8 cellular contexts compared by ENCODE assay signal in the genomic region with DNA sequence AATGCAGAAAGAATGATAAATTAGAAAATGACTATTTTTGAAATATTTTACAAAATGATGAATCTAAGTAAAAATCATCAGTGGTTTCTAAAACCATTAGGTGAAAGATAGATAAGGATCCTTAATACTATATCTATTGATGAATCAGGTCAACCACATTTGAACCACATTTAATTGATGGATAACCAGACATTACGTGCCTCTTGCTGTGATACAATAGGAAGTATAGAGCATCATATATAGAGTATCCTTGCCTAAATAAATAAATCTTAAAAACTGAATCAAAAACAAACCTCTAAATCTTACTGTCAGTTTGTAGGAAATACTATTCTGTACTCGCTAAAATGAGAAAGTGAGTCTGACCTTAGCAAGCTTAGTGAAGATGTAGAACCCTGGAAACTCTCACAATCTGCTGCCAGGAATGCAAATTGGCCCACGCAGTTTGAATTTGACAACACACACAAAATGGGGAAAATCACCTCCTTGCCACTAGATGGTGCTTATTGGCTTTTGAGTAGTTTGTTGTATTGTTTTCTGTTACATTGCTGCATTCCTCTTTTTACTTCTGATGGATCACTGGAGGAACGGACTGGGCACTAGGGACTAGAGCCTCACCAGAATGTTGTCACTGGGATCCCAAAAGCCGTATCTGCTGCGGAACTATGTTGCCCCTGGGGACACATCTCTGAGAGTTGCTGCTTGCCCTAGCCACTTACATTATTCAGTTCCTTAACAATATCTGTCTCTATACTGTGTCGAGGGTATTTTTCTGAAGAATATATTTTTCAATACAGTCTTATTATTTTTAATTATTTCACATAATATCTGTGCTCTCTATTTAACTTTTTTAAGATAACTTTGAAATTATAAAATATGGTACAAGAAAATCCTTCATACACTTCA. TPM values are rescaled to one million over a fixed set of nuclear protein-coding genes. Genes with fewer than 3 reads are reported as not detected.
DNase-seq lines count a peak whose midpoint lies in the region; ATAC-seq and TF ChIP-seq lines count a peak whose summit lies in the region.

No MANE protein-coding gene starts in this region.

- no peaks in the 10 kb centered on the region for H3K9me3 Mint-ChIP-seq in activated T-helper 1 cell treated with anti-CD3 and anti-CD28 coated beads, Interleukin-12 subunit alpha, Interleukin-12 subunit beta, Interleukin-2, Interleukin-4 antibody, amounts not matched to agents 30 ng/mL and 10 ng/mL and 1 ng/mL, durations not matched to agents 14 hours and 24 hours and 36 hours

- peaks cover 2% of the 10 kb centered on the region for H3K27me3 Mint-ChIP-seq in activated T-helper 1 cell treated with anti-CD3 and anti-CD28 coated beads, Interleukin-12 subunit alpha, Interleukin-12 subunit beta, Interleukin-2, Interleukin-4 antibody, amounts not matched to agents 30 ng/mL and 10 ng/mL and 1 ng/mL, durations not matched to agents 14 hours and 24 hours and 36 hours (ENCODE audit: insufficient read depth)

- peak; percentile 72 for DNase-seq in EH (ENCODE audit: low read depth)
- peak; percentile 46 for DNase-seq in LoVo (ENCODE audit: low spot score)
- DNase-seq in SK-N-DZ (ENCODE audit: low spot score) = peak; percentile 62
- peak; percentile 46 for DNase-seq in colonic mucosa
- peak; percentile 68 for DNase-seq in myocyte (ENCODE audit: low read depth)
- no peak for DNase-seq in activated T-helper 1 cell treated with anti-CD3 and anti-CD28 coated beads, Interleukin-12 subunit alpha, Interleukin-12 subunit beta, Interleukin-2, Interleukin-4 antibody, amounts not matched to agents 30 ng/mL and 10 ng/mL and 1 ng/mL, durations not matched to agents 14 hours and 24 hours and 36 hours (ENCODE audit: low spot score)

- H3K4me1 Mint-ChIP-seq in activated T-helper 1 cell treated with anti-CD3 and anti-CD28 coated beads, Interleukin-12 subunit alpha, Interleukin-12 subunit beta, Interleukin-2, Interleukin-4 antibody, amounts not matched to agents 30 ng/mL and 10 ng/mL and 1 ng/mL, durations not matched to agents 14 hours and 24 hours and 36 hours (ENCODE audit: low read depth) = peaks cover 6% of the 10 kb centered on the region

- intact Hi-C loops in colonic mucosa (cut with DNase I) = loop anchor here (10.0 kb wide), 1 partner anchor 59 kb away; no protein-coding TSS in a partner anchor
- intact Hi-C loops in activated T-helper 1 cell treated with anti-CD3 and anti-CD28 coated beads, Interleukin-12 subunit alpha, Interleukin-12 subunit beta, Interleukin-2, Interleukin-4 antibody, amounts not matched to agents 30 ng/mL and 10 ng/mL and 1 ng/mL, durations not matched to agents 14 hours and 24 hours and 36 hours (cut with micrococcal nuclease) = loop anchor here (1.0 to 5.0 kb wide), 4 partner anchors 25 to 646 kb away; partner anchors contain the start of gene SLAIN2

- peak; percentile 82 for TF ChIP-seq CTCF in 22Rv1 (IDR thresholded peaks at IDR 0.05)
- peak; percentile 55 for TF ChIP-seq CTCF in colonic mucosa (IDR thresholded peaks at IDR 0.05)

- H3K27ac Mint-ChIP-seq in activated T-helper 1 cell treated with anti-CD3 and anti-CD28 coated beads, Interleukin-12 subunit alpha, Interleukin-12 subunit beta, Interleukin-2, Interleukin-4 antibody, amounts not matched to agents 30 ng/mL and 10 ng/mL and 1 ng/mL, durations not matched to agents 14 hours and 24 hours and 36 hours = no peak overlapping the region

- no peaks in the 10 kb centered on the region for H3K36me3 ChIP-seq in colonic mucosa

- H3K27ac ChIP-seq in 22Rv1 (no peak overlapping the region), colonic mucosa (no peak overlapping the region)

- no peaks in the 10 kb centered on the region for H3K36me3 Mint-ChIP-seq in activated T-helper 1 cell treated with anti-CD3 and anti-CD28 coated beads, Interleukin-12 subunit alpha, Interleukin-12 subunit beta, Interleukin-2, Interleukin-4 antibody, amounts not matched to agents 30 ng/mL and 10 ng/mL and 1 ng/mL, durations not matched to agents 14 hours and 24 hours and 36 hours (ENCODE audit: low read depth)

- H3K4me1 ChIP-seq in colonic mucosa = no peaks in the 10 kb centered on the region

- peak; percentile 68 for ATAC-seq in GM21786 (IDR thresholded peaks at IDR 0.05; ENCODE audit: unreplicated experiment)

- H3K9me3 ChIP-seq in colonic mucosa = no peaks in the 10 kb centered on the region

- no peak overlapping the region for H3K4me3 Mint-ChIP-seq in activated T-helper 1 cell treated with anti-CD3 and anti-CD28 coated beads, Interleukin-12 subunit alpha, Interleukin-12 subunit beta, Interleukin-2, Interleukin-4 antibody, amounts not matched to agents 30 ng/mL and 10 ng/mL and 1 ng/mL, durations not matched to agents 14 hours and 24 hours and 36 hours

- H3K27me3 ChIP-seq in colonic mucosa = no peaks in the 10 kb centered on the region

- H3K9ac ChIP-seq in colonic mucosa (ENCODE audit: low read depth in 2 of 2, low read length in 2 of 2) = no peak overlapping the region

- no peak overlapping the region for H3K4me3 ChIP-seq in colonic mucosa

RNA-seq across cellular contexts. Expression of gene SLAIN2, which starts 25.4 kb away (rescaled TPM):
- 8.0 and 8.8 TPM in 2 replicates for polyA plus RNA-seq in SK-N-DZ (2014; cell fraction: cytosol; rRNA removed)
- polyA plus RNA-seq in SK-N-DZ (2014; cell fraction: nucleus; rRNA removed) = 7.1 and 7.5 TPM in 2 replicates
- total RNA-seq in colonic mucosa (10 to 100 TPM; 70.2 to 98.5 TPM), myocyte (62.9 and 152 TPM in 2 replicates)
- 43.2 TPM for polyA plus RNA-seq in myocyte (2012)
- total RNA-seq in activated T-helper 1 cell treated with anti-CD3 and anti-CD28 coated beads, Interleukin-12 subunit alpha, Interleukin-12 subunit beta, Interleukin-2, Interleukin-4 antibody, amounts not matched to agents 30 ng/mL and 10 ng/mL and 1 ng/mL, durations not matched to agents 14 hours and 24 hours and 36 hours = 71.4 and 79.4 TPM in 2 replicates

RNA-seq across cellular contexts. Expression of gene TEC, which starts 46.3 kb away (rescaled TPM):
- polyA plus RNA-seq in SK-N-DZ (2014; cell fraction: cytosol; rRNA removed) = not detected in 2 replicates
- not detected in 2 replicates for polyA plus RNA-seq in SK-N-DZ (2014; cell fraction: nucleus; rRNA removed)
- total RNA-seq in colonic mucosa (1 to 10 TPM; 2.1 to 2.9 TPM), myocyte (2.9 and 3.0 TPM in 2 replicates)
- polyA plus RNA-seq in myocyte (2012) = 2.6 TPM
- total RNA-seq in activated T-helper 1 cell treated with anti-CD3 and anti-CD28 coated beads, Interleukin-12 subunit alpha, Interleukin-12 subunit beta, Interleukin-2, Interleukin-4 antibody, amounts not matched to agents 30 ng/mL and 10 ng/mL and 1 ng/mL, durations not matched to agents 14 hours and 24 hours and 36 hours = 1.1 and 1.3 TPM in 2 replicates
